14 cellular contexts compared by ENCODE assay signal in genomic region chr14:22735096-22735495, GRCh38. TPM values are rescaled to one million over a fixed set of nuclear protein-coding genes. Genes with fewer than 3 reads are reported as not detected.
DNase-seq lines count a peak whose midpoint lies in the region; TF ChIP-seq lines count a peak whose summit lies in the region.
"Had no signal": no experiment of that assay in that cellular context is flagged by ENCODE, and none has a peak within 500 bp of the region (broad histone marks: within the 10 kb centered on the region; RNA-seq: fewer than 3 reads in every experiment).

No MANE protein-coding gene starts in this region.

- H3K27ac ChIP-seq in tibial artery = no peak overlapping the region

- no peak overlapping the region for H3K4me3 ChIP-seq in tibial artery

- in situ Hi-C loops in SK-MEL-5 (cut with HindIII; ENCODE audit: low pct_unique_long_range_greater_than_20kb, low sequenced_read_pairs) = no loop called here

- H3K9me3 ChIP-seq in tibial artery = no peaks in the 10 kb centered on the region

- no peaks in the 10 kb centered on the region for H3K36me3 ChIP-seq in tibial artery

- no peak for TF ChIP-seq CTCF in tibial artery (IDR thresholded peaks at IDR 0.05)

- H3K27me3 ChIP-seq in tibial artery = no peaks in the 10 kb centered on the region

- intact Hi-C loops in tibial artery (cut with DNase I; ENCODE audit: low total_unique reads) = no loop called here

- peak; percentile 47 for DNase-seq in SK-MEL-5 (ENCODE audit: low read depth, low spot score)
- peak; percentile 68 for DNase-seq in epidermal melanocyte (ENCODE audit: insufficient read length, low spot score)
- peak; percentile 33 for DNase-seq in renal cortical epithelial cell (ENCODE audit: low read depth)
- no peak for DNase-seq in tibial artery
- no peak for DNase-seq in anterior cingulate cortex (lab: John Stamatoyannopoulos, UW)
- no peak for DNase-seq in DMS114 treated with DMSO at 0.1 percent for 48 hours (lab: John Stamatoyannopoulos, UW; ENCODE audit: unreplicated experiment)
- DNase-seq: C1 segment of cervical spinal cord; Calu3; CD4-positive, alpha-beta memory T cell; COR-L47; DMS153; DND-41; H7; HCEC 1CT had no signal

- no peaks in the 10 kb centered on the region for H3K4me1 ChIP-seq in tibial artery

RNA-seq across cellular contexts. Expression of gene OXA1L, which starts 31.4 kb away (rescaled TPM):
- total RNA-seq in SK-MEL-5 (2014; rRNA removed; shearing (Covaris generic)) = 232 and 242 TPM in 2 replicates
- 162 and 166 TPM in 2 replicates for polyA plus RNA-seq in SK-MEL-5 (2015; cell fraction: cytosol; rRNA removed)
- 527 and 576 TPM in 2 replicates for polyA plus RNA-seq in SK-MEL-5 (2015; cell fraction: nucleus; rRNA removed)
- 28.8 and 42.4 TPM in 2 replicates for total RNA-seq in renal cortical epithelial cell

Comparison
In these comparisons a context has a peak if more than half of its experiments do, and no peak if none do; other contexts are left out.
1. DNase-seq: peak in SK-MEL-5 (single experiment), epidermal melanocyte (single experiment) and renal cortical epithelial cell (single experiment); none in tibial artery (0 of 2), anterior cingulate cortex (0 of 58) and DMS114 treated with DMSO at 0.1 percent for 48 hours (single experiment).